Comparison of ENCODE assay signal across 1 cellular context in genomic region chr9:128153947-128154695, GRCh38.
TF ChIP-seq lines count a peak whose summit lies in the region.

No MANE protein-coding gene starts in this region.

TF ChIP-seq in K562, 482 proteins besides CTCF, POLR2A, EP300 and RAD21:
- TF ChIP-seq, protein P1, sequence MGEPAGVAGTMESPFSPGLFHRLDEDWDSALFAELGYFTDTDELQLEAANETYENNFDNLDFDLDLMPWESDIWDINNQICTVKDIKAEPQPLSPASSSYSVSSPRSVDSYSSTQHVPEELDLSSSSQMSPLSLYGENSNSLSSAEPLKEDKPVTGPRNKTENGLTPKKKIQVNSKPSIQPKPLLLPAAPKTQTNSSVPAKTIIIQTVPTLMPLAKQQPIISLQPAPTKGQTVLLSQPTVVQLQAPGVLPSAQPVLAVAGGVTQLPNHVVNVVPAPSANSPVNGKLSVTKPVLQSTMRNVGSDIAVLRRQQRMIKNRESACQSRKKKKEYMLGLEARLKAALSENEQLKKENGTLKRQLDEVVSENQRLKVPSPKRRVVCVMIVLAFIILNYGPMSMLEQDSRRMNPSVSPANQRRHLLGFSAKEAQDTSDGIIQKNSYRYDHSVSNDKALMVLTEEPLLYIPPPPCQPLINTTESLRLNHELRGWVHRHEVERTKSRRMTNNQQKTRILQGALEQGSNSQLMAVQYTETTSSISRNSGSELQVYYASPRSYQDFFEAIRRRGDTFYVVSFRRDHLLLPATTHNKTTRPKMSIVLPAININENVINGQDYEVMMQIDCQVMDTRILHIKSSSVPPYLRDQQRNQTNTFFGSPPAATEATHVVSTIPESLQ (CRISPR knock-in tag; IDR thresholded peaks at IDR 0.05) = no peak
- TF ChIP-seq RBM14 (IDR thresholded peaks at IDR 0.05; ENCODE audit: borderline replicate concordance, insufficient read depth, low read depth, low read length) (0 out of 2 replicates have a peak, but pooled peaks have one; percentile 41), NBN (IDR thresholded peaks at IDR 0.05; ENCODE audit: low read depth) (no peak), ZNF76 (CRISPR knock-in tag; IDR thresholded peaks at IDR 0.05; ENCODE audit: borderline replicate concordance) (no peak), ZNF778 (CRISPR knock-in tag; IDR thresholded peaks at IDR 0.05) (no peak), SIX5 (IDR thresholded peaks at IDR 0.05; ENCODE audit: borderline replicate concordance in 1 of 2, insufficient read depth in 1 of 2, low read depth in 1 of 2, low read length in 2 of 2) (0 out of 4 replicates have a peak, but pooled peaks of 1 of the 2 experiments have one; percentile 13), ZNF347 (CRISPR knock-in tag; IDR thresholded peaks at IDR 0.05; ENCODE audit: low read depth) (no peak), PBX2 (CRISPR knock-in tag; IDR thresholded peaks at IDR 0.05; ENCODE audit: low read depth) (no peak), PBX2 (tag; conservative IDR thresholded peaks at IDR 0.05; ENCODE audit: low read depth) (no peak), POLR2H (tag; IDR thresholded peaks at IDR 0.05; ENCODE audit: low read depth) (no peak), CC2D1A (IDR thresholded peaks at IDR 0.05) (no peak), YBX1 (IDR thresholded peaks at IDR 0.05) (no peak), ZHX1 (conservative IDR thresholded peaks at IDR 0.05; ENCODE audit: low read length) (no peak), KLF16 (IDR thresholded peaks at IDR 0.05) (no peak), TAF15 (IDR thresholded peaks at IDR 0.05; ENCODE audit: low read depth, low read length) (0 out of 2 replicates have a peak, but pooled peaks have one; percentile 7), ZNF584 (CRISPR knock-in tag; IDR thresholded peaks at IDR 0.05; ENCODE audit: low read depth) (no peak), ZNF444 (CRISPR knock-in tag; IDR thresholded peaks at IDR 0.05) (no peak), HOMEZ (CRISPR knock-in tag; IDR thresholded peaks at IDR 0.05) (no peak), TSC22D4 (tag; IDR thresholded peaks at IDR 0.05) (no peak), HNRNPUL1 (IDR thresholded peaks at IDR 0.05; ENCODE audit: low read length) (no peak), EZH2 (IDR thresholded peaks at IDR 0.05; ENCODE audit: borderline replicate concordance, low read depth, low read length) (no peak), RNF219 (CRISPR knock-in tag; IDR thresholded peaks at IDR 0.05) (no peak), L3MBTL2 (IDR thresholded peaks at IDR 0.05) (no peak)
- TF ChIP-seq, protein P2, sequence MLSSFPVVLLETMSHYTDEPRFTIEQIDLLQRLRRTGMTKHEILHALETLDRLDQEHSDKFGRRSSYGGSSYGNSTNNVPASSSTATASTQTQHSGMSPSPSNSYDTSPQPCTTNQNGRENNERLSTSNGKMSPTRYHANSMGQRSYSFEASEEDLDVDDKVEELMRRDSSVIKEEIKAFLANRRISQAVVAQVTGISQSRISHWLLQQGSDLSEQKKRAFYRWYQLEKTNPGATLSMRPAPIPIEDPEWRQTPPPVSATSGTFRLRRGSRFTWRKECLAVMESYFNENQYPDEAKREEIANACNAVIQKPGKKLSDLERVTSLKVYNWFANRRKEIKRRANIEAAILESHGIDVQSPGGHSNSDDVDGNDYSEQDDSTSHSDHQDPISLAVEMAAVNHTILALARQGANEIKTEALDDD (IDR thresholded peaks at IDR 0.05) = no peak
- TF ChIP-seq, protein P3, sequence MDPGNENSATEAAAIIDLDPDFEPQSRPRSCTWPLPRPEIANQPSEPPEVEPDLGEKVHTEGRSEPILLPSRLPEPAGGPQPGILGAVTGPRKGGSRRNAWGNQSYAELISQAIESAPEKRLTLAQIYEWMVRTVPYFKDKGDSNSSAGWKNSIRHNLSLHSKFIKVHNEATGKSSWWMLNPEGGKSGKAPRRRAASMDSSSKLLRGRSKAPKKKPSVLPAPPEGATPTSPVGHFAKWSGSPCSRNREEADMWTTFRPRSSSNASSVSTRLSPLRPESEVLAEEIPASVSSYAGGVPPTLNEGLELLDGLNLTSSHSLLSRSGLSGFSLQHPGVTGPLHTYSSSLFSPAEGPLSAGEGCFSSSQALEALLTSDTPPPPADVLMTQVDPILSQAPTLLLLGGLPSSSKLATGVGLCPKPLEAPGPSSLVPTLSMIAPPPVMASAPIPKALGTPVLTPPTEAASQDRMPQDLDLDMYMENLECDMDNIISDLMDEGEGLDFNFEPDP (CRISPR knock-in tag; IDR thresholded peaks at IDR 0.05) = 0 out of 2 replicates have a peak, but pooled peaks have one; percentile 28
- TF ChIP-seq, protein P4, sequence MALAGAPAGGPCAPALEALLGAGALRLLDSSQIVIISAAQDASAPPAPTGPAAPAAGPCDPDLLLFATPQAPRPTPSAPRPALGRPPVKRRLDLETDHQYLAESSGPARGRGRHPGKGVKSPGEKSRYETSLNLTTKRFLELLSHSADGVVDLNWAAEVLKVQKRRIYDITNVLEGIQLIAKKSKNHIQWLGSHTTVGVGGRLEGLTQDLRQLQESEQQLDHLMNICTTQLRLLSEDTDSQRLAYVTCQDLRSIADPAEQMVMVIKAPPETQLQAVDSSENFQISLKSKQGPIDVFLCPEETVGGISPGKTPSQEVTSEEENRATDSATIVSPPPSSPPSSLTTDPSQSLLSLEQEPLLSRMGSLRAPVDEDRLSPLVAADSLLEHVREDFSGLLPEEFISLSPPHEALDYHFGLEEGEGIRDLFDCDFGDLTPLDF (CRISPR knock-in tag; IDR thresholded peaks at IDR 0.05) = no peak
- TF ChIP-seq, protein P5, sequence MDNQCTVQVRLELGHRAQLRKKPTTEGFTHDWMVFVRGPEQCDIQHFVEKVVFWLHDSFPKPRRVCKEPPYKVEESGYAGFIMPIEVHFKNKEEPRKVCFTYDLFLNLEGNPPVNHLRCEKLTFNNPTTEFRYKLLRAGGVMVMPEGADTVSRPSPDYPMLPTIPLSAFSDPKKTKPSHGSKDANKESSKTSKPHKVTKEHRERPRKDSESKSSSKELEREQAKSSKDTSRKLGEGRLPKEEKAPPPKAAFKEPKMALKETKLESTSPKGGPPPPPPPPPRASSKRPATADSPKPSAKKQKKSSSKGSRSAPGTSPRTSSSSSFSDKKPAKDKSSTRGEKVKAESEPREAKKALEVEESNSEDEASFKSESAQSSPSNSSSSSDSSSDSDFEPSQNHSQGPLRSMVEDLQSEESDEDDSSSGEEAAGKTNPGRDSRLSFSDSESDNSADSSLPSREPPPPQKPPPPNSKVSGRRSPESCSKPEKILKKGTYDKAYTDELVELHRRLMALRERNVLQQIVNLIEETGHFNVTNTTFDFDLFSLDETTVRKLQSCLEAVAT (IDR thresholded peaks at IDR 0.05) = no peak
- TF ChIP-seq, protein P6, sequence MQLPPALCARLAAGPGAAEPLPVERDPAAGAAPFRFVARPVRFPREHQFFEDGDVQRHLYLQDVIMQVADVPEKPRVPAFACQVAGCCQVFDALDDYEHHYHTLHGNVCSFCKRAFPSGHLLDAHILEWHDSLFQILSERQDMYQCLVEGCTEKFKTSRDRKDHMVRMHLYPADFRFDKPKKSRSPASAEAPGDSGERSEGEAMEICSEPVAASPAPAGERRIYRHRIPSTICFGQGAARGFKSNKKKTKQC (CRISPR knock-in tag; IDR thresholded peaks at IDR 0.05) = no peak
